ENCODE assay signal across 8 cellular contexts in genomic region chr1:11645670-11646265, GRCh38. TPM values are rescaled to one million over a fixed set of nuclear protein-coding genes. Genes with fewer than 3 reads are reported as not detected.
DNase-seq lines count a peak whose midpoint lies in the region; ATAC-seq and TF ChIP-seq lines count a peak whose summit lies in the region.

No MANE protein-coding gene starts in this region.

- H3K9me3 ChIP-seq in NT2/D1 (ENCODE audit: insufficient read depth, low read length) = no peaks in the 10 kb centered on the region
- H3K9me3 ChIP-seq in naive thymus-derived CD4-positive, alpha-beta T cell (ENCODE audit: control insufficient read depth in 2 of 3, low read length in 3 of 3) = no peaks in the 10 kb centered on the region

- CTCF ChIA-PET in activated CD8-positive, alpha-beta memory T cell treated with anti-CD3 and anti-CD28 coated beads, Interleukin-2, amount 10 ng/mL, durations not matched to agents 7 days and 5 days (lab: Charles Lee) = interaction anchor here (0.6 to 9.6 kb wide), 25 partner anchors 11 to 615 kb away, joined by 3 to 214 read pairs (median 5); partner anchors contain the start of genes DISP3 and FBXO6
- CTCF ChIA-PET in naive thymus-derived CD4-positive, alpha-beta T cell (lab: Charles Lee) = interaction anchor here (0.6 to 5.9 kb wide), 14 partner anchors 10 to 608 kb away, joined by 3 to 67 read pairs (median 5); no protein-coding TSS in a partner anchor

- no peaks in the 10 kb centered on the region for H3K9me3 Mint-ChIP-seq in activated CD8-positive, alpha-beta memory T cell treated with anti-CD3 and anti-CD28 coated beads, Interleukin-2, amount 10 ng/mL, durations not matched to agents 7 days and 5 days (ENCODE audit: low read depth)
- no peaks in the 10 kb centered on the region for H3K9me3 Mint-ChIP-seq in naive thymus-derived CD4-positive, alpha-beta T cell
- no peaks in the 10 kb centered on the region for H3K9me3 Mint-ChIP-seq in stimulated activated effector memory CD8-positive, alpha-beta T cell treated with anti-CD3 and anti-CD28 coated beads, Interleukin-12 subunit alpha, Interleukin-12 subunit beta, amount 100 ng/mL, for 72 hours

- H3K36me3 ChIP-seq in NT2/D1 (ENCODE audit: insufficient read depth, insufficient read length, low read length) = no peaks in the 10 kb centered on the region
- H3K36me3 ChIP-seq in naive thymus-derived CD4-positive, alpha-beta T cell (ENCODE audit: control insufficient read depth in 2 of 3, insufficient read depth in 3 of 3, low read length in 3 of 3) = no peaks in the 10 kb centered on the region

- DNase-seq in CD1c-positive myeloid dendritic cell (ENCODE audit: extremely low spot score) (peak; percentile 78), HT-29 (ENCODE audit: low spot score) (peak; percentile 85), NT2/D1 (ENCODE audit: low read depth, low spot score) (peak; percentile 63), epithelial cell of esophagus (ENCODE audit: low read depth) (peak; percentile 81)
- DNase-seq in activated CD8-positive, alpha-beta memory T cell treated with anti-CD3 and anti-CD28 coated beads, Interleukin-2, amount 10 ng/mL, durations not matched to agents 7 days and 5 days = peak; percentile 87
- peak; percentile 60 to 81 (median 74) for DNase-seq in naive thymus-derived CD4-positive, alpha-beta T cell
- DNase-seq in stimulated activated effector memory CD8-positive, alpha-beta T cell treated with anti-CD3 and anti-CD28 coated beads, Interleukin-12 subunit alpha, Interleukin-12 subunit beta, amount 100 ng/mL, for 72 hours (ENCODE audit: low spot score in 2 of 2) = peak; percentile 76 to 86

- no peaks in the 10 kb centered on the region for H3K27me3 ChIP-seq in NT2/D1 (ENCODE audit: insufficient read depth, insufficient read length)
- no peaks in the 10 kb centered on the region for H3K27me3 ChIP-seq in naive thymus-derived CD4-positive, alpha-beta T cell (ENCODE audit: control insufficient read depth in 2 of 2, insufficient read depth in 2 of 2, low read length in 2 of 2)

- no peak overlapping the region for H3K27ac ChIP-seq in naive thymus-derived CD4-positive, alpha-beta T cell (ENCODE audit: low read depth, low read length)

- H3K36me3 Mint-ChIP-seq in activated CD8-positive, alpha-beta memory T cell treated with anti-CD3 and anti-CD28 coated beads, Interleukin-2, amount 10 ng/mL, durations not matched to agents 7 days and 5 days = no peaks in the 10 kb centered on the region
- H3K36me3 Mint-ChIP-seq in naive thymus-derived CD4-positive, alpha-beta T cell = no peaks in the 10 kb centered on the region
- peaks cover 5% of the 10 kb centered on the region for H3K36me3 Mint-ChIP-seq in stimulated activated effector memory CD8-positive, alpha-beta T cell treated with anti-CD3 and anti-CD28 coated beads, Interleukin-12 subunit alpha, Interleukin-12 subunit beta, amount 100 ng/mL, for 72 hours

- H3K4me3 ChIP-seq in NT2/D1 (ENCODE audit: insufficient read length, low read depth) = no peak overlapping the region
- no peak overlapping the region for H3K4me3 ChIP-seq in epithelial cell of esophagus (ENCODE audit: low read length)
- no peak overlapping the region for H3K4me3 ChIP-seq in naive thymus-derived CD4-positive, alpha-beta T cell (ENCODE audit: low read length)

- peaks cover 10% of the 10 kb centered on the region for H3K27me3 Mint-ChIP-seq in activated CD8-positive, alpha-beta memory T cell treated with anti-CD3 and anti-CD28 coated beads, Interleukin-2, amount 10 ng/mL, durations not matched to agents 7 days and 5 days
- peaks cover 0 to 14% (median 0%) of the 10 kb centered on the region in 5 donors for H3K27me3 Mint-ChIP-seq in naive thymus-derived CD4-positive, alpha-beta T cell

- peak; percentile 52 for ATAC-seq in activated CD8-positive, alpha-beta memory T cell treated with anti-CD3 and anti-CD28 coated beads, Interleukin-2, amount 10 ng/mL, durations not matched to agents 7 days and 5 days
- ATAC-seq in naive thymus-derived CD4-positive, alpha-beta T cell = peak; percentile 68
- ATAC-seq in stimulated activated effector memory CD8-positive, alpha-beta T cell treated with anti-CD3 and anti-CD28 coated beads, Interleukin-12 subunit alpha, Interleukin-12 subunit beta, amount 100 ng/mL, for 72 hours = peak; percentile 56
- no peak for ATAC-seq in HG03442 (IDR thresholded peaks at IDR 0.05; ENCODE audit: unreplicated experiment)

- H3K9ac ChIP-seq in NT2/D1 (ENCODE audit: insufficient read length, low read depth) = no peak overlapping the region

- intact Hi-C loops in naive thymus-derived CD4-positive, alpha-beta T cell (cut with micrococcal nuclease) = loop anchor here in 1 of 2 donors (10.0 kb wide), 1 partner anchor 171 kb away; the partner anchor contains the start of gene DISP3

- peaks cover 17% of the 10 kb centered on the region for H3K4me1 Mint-ChIP-seq in activated CD8-positive, alpha-beta memory T cell treated with anti-CD3 and anti-CD28 coated beads, Interleukin-2, amount 10 ng/mL, durations not matched to agents 7 days and 5 days
- peaks cover 2 to 20% (median 12%) of the 10 kb centered on the region in 7 donors for H3K4me1 Mint-ChIP-seq in naive thymus-derived CD4-positive, alpha-beta T cell
- H3K4me1 Mint-ChIP-seq in stimulated activated effector memory CD8-positive, alpha-beta T cell treated with anti-CD3 and anti-CD28 coated beads, Interleukin-12 subunit alpha, Interleukin-12 subunit beta, amount 100 ng/mL, for 72 hours = peaks cover 18% of the 10 kb centered on the region

- POLR2A ChIA-PET in naive thymus-derived CD4-positive, alpha-beta T cell (lab: Charles Lee) = interaction anchor here (0.6 to 1.0 kb wide), 3 partner anchors 19 to 557 kb away, joined by 3 to 5 read pairs (median 3); no protein-coding TSS in a partner anchor

- no peak overlapping the region for H3K27ac Mint-ChIP-seq in activated CD8-positive, alpha-beta memory T cell treated with anti-CD3 and anti-CD28 coated beads, Interleukin-2, amount 10 ng/mL, durations not matched to agents 7 days and 5 days
- H3K27ac Mint-ChIP-seq in naive thymus-derived CD4-positive, alpha-beta T cell = no peak overlapping the region
- no peak overlapping the region for H3K27ac Mint-ChIP-seq in stimulated activated effector memory CD8-positive, alpha-beta T cell treated with anti-CD3 and anti-CD28 coated beads, Interleukin-12 subunit alpha, Interleukin-12 subunit beta, amount 100 ng/mL, for 72 hours

- peaks cover 15% of the 10 kb centered on the region for H3K4me1 ChIP-seq in NT2/D1 (ENCODE audit: insufficient read depth, insufficient read length)
- peaks cover 2 to 15% of the 10 kb centered on the region in 2 donors for H3K4me1 ChIP-seq in naive thymus-derived CD4-positive, alpha-beta T cell (ENCODE audit: control insufficient read depth in 2 of 2, insufficient read depth in 2 of 2, low read length in 2 of 2)

- peak; percentile 86 for TF ChIP-seq CTCF in epithelial cell of esophagus (IDR thresholded peaks at IDR 0.05; ENCODE audit: insufficient read depth, low read depth, low read length, missing control alignments)

- no peak overlapping the region for H3K4me3 Mint-ChIP-seq in activated CD8-positive, alpha-beta memory T cell treated with anti-CD3 and anti-CD28 coated beads, Interleukin-2, amount 10 ng/mL, durations not matched to agents 7 days and 5 days
- H3K4me3 Mint-ChIP-seq in naive thymus-derived CD4-positive, alpha-beta T cell = no peak overlapping the region
- H3K4me3 Mint-ChIP-seq in stimulated activated effector memory CD8-positive, alpha-beta T cell treated with anti-CD3 and anti-CD28 coated beads, Interleukin-12 subunit alpha, Interleukin-12 subunit beta, amount 100 ng/mL, for 72 hours = no peak overlapping the region

RNA-seq across cellular contexts. Expression of gene FBXO2, which starts 8.5 kb away (rescaled TPM):
- total RNA-seq in HT-29 (2014; rRNA removed; shearing (Covaris generic)) = not detected in 2 replicates
- 1 to 10 TPM; 1.8 to 4.6 TPM for total RNA-seq in activated CD8-positive, alpha-beta memory T cell treated with anti-CD3 and anti-CD28 coated beads, Interleukin-2, amount 10 ng/mL, durations not matched to agents 7 days and 5 days
- 1 to 10 TPM in 4 of 5 experiments, under 1 TPM in 1; 0.97 to 4.1 (median 3.7) TPM for total RNA-seq in naive thymus-derived CD4-positive, alpha-beta T cell
- 1 to 10 TPM; 6.1 to 7.8 TPM for polyA plus RNA-seq in naive thymus-derived CD4-positive, alpha-beta T cell

RNA-seq across cellular contexts. Expression of gene FBXO44, which starts 8.9 kb away (rescaled TPM):
- 0.26 and 0.33 TPM in 2 replicates for total RNA-seq in HT-29 (2014; rRNA removed; shearing (Covaris generic))
- 10 to 100 TPM; 28.6 to 39.9 TPM for total RNA-seq in activated CD8-positive, alpha-beta memory T cell treated with anti-CD3 and anti-CD28 coated beads, Interleukin-2, amount 10 ng/mL, durations not matched to agents 7 days and 5 days
- 10 to 100 TPM; 35.2 to 67.1 (median 44.8) TPM for total RNA-seq in naive thymus-derived CD4-positive, alpha-beta T cell
- polyA plus RNA-seq in naive thymus-derived CD4-positive, alpha-beta T cell = 10 to 100 TPM; 11.3 to 14.3 TPM

RNA-seq across cellular contexts. Expression of gene FBXO6, which starts 18.2 kb away (rescaled TPM):
- not detected in 2 replicates for total RNA-seq in HT-29 (2014; rRNA removed; shearing (Covaris generic))
- 10 to 100 TPM; 36.2 to 40.3 TPM for total RNA-seq in activated CD8-positive, alpha-beta memory T cell treated with anti-CD3 and anti-CD28 coated beads, Interleukin-2, amount 10 ng/mL, durations not matched to agents 7 days and 5 days
- total RNA-seq in naive thymus-derived CD4-positive, alpha-beta T cell = 10 to 100 TPM in 1 of 5 experiments, 1 to 10 TPM in 4; 3.2 to 31.0 (median 4.1) TPM
- 1 to 10 TPM; 7.8 to 8.9 TPM for polyA plus RNA-seq in naive thymus-derived CD4-positive, alpha-beta T cell

RNA-seq across cellular contexts. Expression of gene MAD2L2, which starts 35.2 kb away (rescaled TPM):
- total RNA-seq in HT-29 (2014; rRNA removed; shearing (Covaris generic)) = 74.0 and 80.2 TPM in 2 replicates
- 10 to 100 TPM; 85.4 to 94.8 TPM for total RNA-seq in activated CD8-positive, alpha-beta memory T cell treated with anti-CD3 and anti-CD28 coated beads, Interleukin-2, amount 10 ng/mL, durations not matched to agents 7 days and 5 days
- 10 to 100 TPM; 17.1 to 53.3 (median 27.2) TPM for total RNA-seq in naive thymus-derived CD4-positive, alpha-beta T cell
- polyA plus RNA-seq in naive thymus-derived CD4-positive, alpha-beta T cell = 10 to 100 TPM; 38.0 to 53.0 TPM

RNA-seq across cellular contexts. Expression of gene DRAXIN, which starts 45.7 kb away (rescaled TPM):
- not detected in 2 replicates for total RNA-seq in HT-29 (2014; rRNA removed; shearing (Covaris generic))
- total RNA-seq in activated CD8-positive, alpha-beta memory T cell treated with anti-CD3 and anti-CD28 coated beads, Interleukin-2, amount 10 ng/mL, durations not matched to agents 7 days and 5 days = 1 to 10 TPM; 1.0 to 2.1 TPM
- 1 to 10 TPM in 1 of 5 experiments, under 1 TPM in 4; 0.07 to 1.6 (median 0.21) TPM for total RNA-seq in naive thymus-derived CD4-positive, alpha-beta T cell
- under 1 TPM; 0.03 to 0.09 TPM for polyA plus RNA-seq in naive thymus-derived CD4-positive, alpha-beta T cell

Comparison
In these comparisons a context has a peak if more than half of its experiments do, and no peak if none do; other contexts are left out.
1. RNA of gene FBXO44, which starts 8.9 kb away (total RNA-seq): 35.2 to 67.1 TPM in naive thymus-derived CD4-positive, alpha-beta T cell and 28.6 to 39.9 TPM in activated CD8-positive, alpha-beta memory T cell treated with anti-CD3 and anti-CD28 coated beads, Interleukin-2, amount 10 ng/mL, durations not matched to agents 7 days and 5 days; 0.26 to 0.33 TPM in HT-29; every median in the first group is over 10 times any median in the second.
2. Peak in every context shown above with its lines, with median percentiles within 50 percentile points of each other: DNase-seq.